ENCODE assay signal across 1 cellular context in genomic region chr4:185710487-185710995, GRCh38.
TF ChIP-seq lines count a peak whose summit lies in the region.

No MANE protein-coding gene starts in this region.

TF ChIP-seq in WTC11, 78 proteins besides CTCF, POLR2A, EP300 and RAD21 (continued from another document):
- no peak for TF ChIP-seq AFF4 (CRISPR knock-in tag; IDR thresholded peaks at IDR 0.05; ENCODE audit: borderline replicate concordance)
- no peak for TF ChIP-seq ATF1 (CRISPR knock-in tag; IDR thresholded peaks at IDR 0.05)
- no peak for TF ChIP-seq ZNF263 (CRISPR knock-in tag; IDR thresholded peaks at IDR 0.05; ENCODE audit: low read depth)
- TF ChIP-seq PRDM15 (CRISPR knock-in tag; IDR thresholded peaks at IDR 0.05): no peak
- no peak for TF ChIP-seq USF1 (CRISPR knock-in tag; IDR thresholded peaks at IDR 0.05)
- no peak for TF ChIP-seq CREM (CRISPR knock-in tag; IDR thresholded peaks at IDR 0.05)
